23 cellular contexts compared by ENCODE assay signal in genomic region chr2:178843688-178844087, GRCh38. TPM values are rescaled to one million over a fixed set of nuclear protein-coding genes. Genes with fewer than 3 reads are reported as not detected.
DNase-seq lines count a peak whose midpoint lies in the region; ATAC-seq and TF ChIP-seq lines count a peak whose summit lies in the region.
"Had no signal": no experiment of that assay in that cellular context is flagged by ENCODE, and none has a peak within 500 bp of the region (broad histone marks: within the 10 kb centered on the region; RNA-seq: fewer than 3 reads in every experiment).

No MANE protein-coding gene starts in this region.

- no peak for TF ChIP-seq POLR2A in prostate gland (IDR thresholded peaks at IDR 0.05)

- peaks cover 12% of the 10 kb centered on the region for H3K36me3 ChIP-seq in left ventricle myocardium inferior
- no peaks in the 10 kb centered on the region for H3K36me3 ChIP-seq in neural cell (ENCODE audit: insufficient read depth, low read length)
- H3K36me3 ChIP-seq in skeletal muscle tissue (ENCODE audit: control insufficient read depth in 3 of 3, insufficient read depth in 3 of 3, low read length in 3 of 3) = peaks cover 0 to 3% (median 0%) of the 10 kb centered on the region in 3 donors
- H3K36me3 ChIP-seq in prostate gland = no peaks in the 10 kb centered on the region
- H3K36me3 ChIP-seq: BE2C; BLaER1 treated with 17β-estradiol and CSF1 and Interleukin-3, amounts not matched to agents 10 nM and 100 nM had no signal

- H3K4me3 ChIP-seq in left ventricle myocardium inferior (no peak overlapping the region), neural cell (ENCODE audit: low read length) (peak overlapping the region; percentile 12), skeletal muscle tissue (ENCODE audit: low read length in 3 of 3) (no peak overlapping the region), prostate gland (no peak overlapping the region)
- H3K4me3 ChIP-seq: A549; BLaER1 treated with 17β-estradiol and CSF1 and Interleukin-3, amounts not matched to agents 10 nM and 100 nM; GM23248 had no signal

- peak; percentile 99 for TF ChIP-seq EP300 in neural cell (conservative IDR thresholded peaks at IDR 0.05; ENCODE audit: poor library complexity, severe bottlenecking)

- DNase-seq in left ventricle myocardium inferior (no peak), left ventricle myocardium superior (no peak), NCI-H2227 treated with DMSO at 0.1 percent for 48 hours (lab: John Stamatoyannopoulos, UW) (peak; percentile 97), NCI-H1436 treated with DMSO at 0.1 percent for 48 hours (lab: John Stamatoyannopoulos, UW) (no peak), prostate gland (ENCODE audit: low spot score) (no peak), HCEC 1CT (no peak)
- DNase-seq: 8988T; ACHN; AML-193; BE2C; CD4-positive, alpha-beta T cell; CD8-positive, alpha-beta memory T cell; DMS53; DMS79 treated with DMSO at 0.1 percent for 48 hours; GF-D8; GM23248; H9; HFFc6 had no signal

- H3K4me2 ChIP-seq in neural cell (ENCODE audit: low read length) = peak overlapping the region; percentile 28
- H3K4me2 ChIP-seq: A549; BLaER1 treated with 17β-estradiol and CSF1 and Interleukin-3, amounts not matched to agents 10 nM and 100 nM had no signal

- H3K9me3 ChIP-seq in left ventricle myocardium inferior (replicated peaks) = no peaks in the 10 kb centered on the region
- no peaks in the 10 kb centered on the region for H3K9me3 ChIP-seq in neural cell (ENCODE audit: low read length)
- H3K9me3 ChIP-seq in skeletal muscle tissue (ENCODE audit: control insufficient read depth in 3 of 3, low read length in 3 of 3) = no peaks in the 10 kb centered on the region
- no peaks in the 10 kb centered on the region for H3K9me3 ChIP-seq in prostate gland
- H3K9me3 ChIP-seq: A549; BE2C; BLaER1 treated with 17β-estradiol and CSF1 and Interleukin-3, amounts not matched to agents 10 nM and 100 nM had no signal

- no peak overlapping the region for H2AFZ ChIP-seq in neural cell (ENCODE audit: low read depth, low read length)
- H2AFZ ChIP-seq: GM23248 had no signal

- H3F3A ChIP-seq in neural cell (ENCODE audit: insufficient read depth, low read length, poor library complexity, severe bottlenecking) = peaks cover 20% of the 10 kb centered on the region

- no peaks in the 10 kb centered on the region for H3K79me2 ChIP-seq in neural cell (replicated peaks; ENCODE audit: insufficient read depth, low read length)

- whole genome bisulfite sequencing in prostate gland = 85% methylated on average over 1 of the region's 1 CpG

- H4K20me1 ChIP-seq in neural cell (ENCODE audit: insufficient read depth) = no peaks in the 10 kb centered on the region
- H4K20me1 ChIP-seq: BLaER1 treated with 17β-estradiol and CSF1 and Interleukin-3, amounts not matched to agents 10 nM and 100 nM had no signal

- intact Hi-C loops in left ventricle myocardium inferior (cut with micrococcal nuclease) (no loop called here), left ventricle myocardium superior (cut with micrococcal nuclease) (no loop called here), prostate gland (cut with DNase I) (no loop called here)

- H3K9ac ChIP-seq in neural cell (ENCODE audit: low read length) (no peak overlapping the region), skeletal muscle tissue (ENCODE audit: low read depth in 1 of 3, low read length in 3 of 3) (peak overlapping the region in 1 of 3 donors; percentile 71)
- H3K9ac ChIP-seq: BLaER1 treated with 17β-estradiol and CSF1 and Interleukin-3, amounts not matched to agents 10 nM and 100 nM; GM23248 had no signal

- H3K27me3 ChIP-seq in left ventricle myocardium inferior (ENCODE audit: low read depth) = no peaks in the 10 kb centered on the region
- H3K27me3 ChIP-seq in neural cell (ENCODE audit: insufficient read depth, low read depth, low read length) = no peaks in the 10 kb centered on the region
- H3K27me3 ChIP-seq in skeletal muscle tissue (ENCODE audit: control insufficient read depth in 3 of 3, insufficient read depth in 3 of 3, low read length in 3 of 3) = no peaks in the 10 kb centered on the region
- no peaks in the 10 kb centered on the region for H3K27me3 ChIP-seq in prostate gland (replicated peaks; ENCODE audit: insufficient read depth)
- H3K27me3 ChIP-seq: BE2C; BLaER1 treated with 17β-estradiol and CSF1 and Interleukin-3, amounts not matched to agents 10 nM and 100 nM had no signal

- H3K9me2 ChIP-seq in neural cell (ENCODE audit: insufficient read depth, low read length) = no peaks in the 10 kb centered on the region

- no peak for TF ChIP-seq CTCF in left ventricle myocardium inferior (IDR thresholded peaks at IDR 0.05; ENCODE audit: borderline replicate concordance)
- TF ChIP-seq CTCF in neural cell (IDR thresholded peaks at IDR 0.05; ENCODE audit: poor library complexity, severe bottlenecking) = no peak
- TF ChIP-seq CTCF in prostate gland (IDR thresholded peaks at IDR 0.05) = no peak

- H3K4me1 ChIP-seq in left ventricle myocardium inferior (peaks cover 36% of the 10 kb centered on the region), skeletal muscle tissue (ENCODE audit: control insufficient read depth in 3 of 3, insufficient read depth in 3 of 3, low read length in 3 of 3) (peaks cover 9 to 27% (median 14%) of the 10 kb centered on the region in 3 donors), prostate gland (replicated peaks) (no peaks in the 10 kb centered on the region)
- H3K4me1 ChIP-seq: A549; BE2C; BLaER1 treated with 17β-estradiol and CSF1 and Interleukin-3, amounts not matched to agents 10 nM and 100 nM had no signal

- TF ChIP-seq RAD21 in neural cell (conservative IDR thresholded peaks at IDR 0.05) = no peak

- H3K27ac ChIP-seq in left ventricle myocardium inferior (replicated peaks) (peak overlapping the region; percentile 76), neural cell (ENCODE audit: low read length) (no peak overlapping the region), skeletal muscle tissue (ENCODE audit: low read depth, low read length) (peak overlapping the region; percentile 76), prostate gland (no peak overlapping the region)
- H3K27ac ChIP-seq: A549; BLaER1 treated with 17β-estradiol and CSF1 and Interleukin-3, amounts not matched to agents 10 nM and 100 nM; GM23248 had no signal

- ATAC-seq in left ventricle myocardium superior = no peak
- ATAC-seq: A549 had no signal

TF ChIP-seq in neural cell, 6 proteins besides CTCF, POLR2A, EP300 and RAD21:
- TF ChIP-seq POLR2AphosphoS5 (IDR thresholded peaks at IDR 0.05) (peak; percentile 90), TAF1 (IDR thresholded peaks at IDR 0.05; ENCODE audit: low read depth) (no peak), SMC3 (conservative IDR thresholded peaks at IDR 0.05; ENCODE audit: poor library complexity) (no peak), MXI1 (conservative IDR thresholded peaks at IDR 0.05; ENCODE audit: poor library complexity, severe bottlenecking) (no peak)

RNA-seq across cellular contexts. Expression of gene TTN, which starts 36.5 kb away (rescaled TPM):
- total RNA-seq in left ventricle myocardium inferior (2,803 TPM), left ventricle myocardium superior (3,610 TPM), skeletal muscle tissue (2,245 TPM), prostate gland (10 to 100 TPM; 10.3 to 36.8 TPM)
- polyA plus RNA-seq in neural cell = 0.10 and 0.16 TPM in 2 replicates
- polyA minus RNA-seq in neural cell = 1.7 and 2.3 TPM in 2 replicates
- total RNA-seq: GM23248, H4 had no signal

Comparison
In these comparisons a context has a peak if more than half of its experiments do, and no peak if none do; other contexts are left out.
1. H3K27ac ChIP-seq: peak in left ventricle myocardium inferior (single experiment) and skeletal muscle tissue (single experiment); none in neural cell (single experiment) and prostate gland (0 of 2).
2. RNA of gene TTN, which starts 36.5 kb away (total RNA-seq): 3,610 TPM in left ventricle myocardium superior (single experiment), 2,803 TPM in left ventricle myocardium inferior (single experiment) and 2,245 TPM in skeletal muscle tissue (single experiment); 10.3 to 36.8 TPM in prostate gland; every median in the first group is over 10 times any median in the second.